ENCODE assay signal across 20 cellular contexts in genomic region chr4:55318135-55318534, GRCh38. TPM values are rescaled to one million over a fixed set of nuclear protein-coding genes. Genes with fewer than 3 reads are reported as not detected.
DNase-seq lines count a peak whose midpoint lies in the region; FAIRE-seq and TF ChIP-seq lines count a peak whose summit lies in the region.
"Had no signal": no experiment of that assay in that cellular context is flagged by ENCODE, and none has a peak within 500 bp of the region (broad histone marks: within the 10 kb centered on the region; RNA-seq: fewer than 3 reads in every experiment).

No MANE protein-coding gene starts in this region.

- no peak overlapping the region for H3K27ac Mint-ChIP-seq in glutamatergic neuron (ENCODE audit: unreplicated experiment)

- H3K27me3 Mint-ChIP-seq in glutamatergic neuron (ENCODE audit: unreplicated experiment): peaks cover 1% of the 10 kb centered on the region

- no peaks in the 10 kb centered on the region for H3K9me3 Mint-ChIP-seq in glutamatergic neuron (ENCODE audit: unreplicated experiment)

- TF ChIP-seq CTCF in glutamatergic neuron (IDR thresholded peaks at IDR 0.05; ENCODE audit: partially characterized antibody, unreplicated experiment): no peak

- no peaks in the 10 kb centered on the region for H3K36me3 Mint-ChIP-seq in glutamatergic neuron (ENCODE audit: unreplicated experiment)

- peak; percentile 5 for DNase-seq in activated CD4-positive, alpha-beta T cell treated with anti-CD3 and anti-CD28 coated beads for 48 hours
- no peak for DNase-seq in activated CD4-positive, alpha-beta T cell treated with anti-CD3 and anti-CD28 coated beads for 1 hour
- peak; percentile 23 for DNase-seq in GM03348 (ENCODE audit: low spot score)
- peak; percentile 42 for DNase-seq in astrocyte of the hippocampus (ENCODE audit: low read depth, low spot score)
- peak; percentile 25 for DNase-seq in iris pigment epithelial cell (ENCODE audit: low read depth)
- DNase-seq in AML-193 (lab: John Stamatoyannopoulos, UW): no peak
- DNase-seq in GM19239 (ENCODE audit: insufficient read length, low spot score): no peak
- DNase-seq in glutamatergic neuron: no peak
- DNase-seq: activated gamma-delta T cell treated with Interleukin-2 at 50 U/mL for 16 hours, GF-D8, hypothalamus, kidney, mesenchymal stem cell, NCI-H1417 treated with DMSO at 0.1 percent for 48 hours, NCI-H2171 treated with DMSO at 0.1 percent for 48 hours, NCI-H69, SIG-M5, small intestine, T-helper 1 cell had no signal

- peaks cover 4% of the 10 kb centered on the region for H3K4me1 Mint-ChIP-seq in glutamatergic neuron (ENCODE audit: low read depth, unreplicated experiment)
- H3K4me1 Mint-ChIP-seq: neural crest cell had no signal

- no peak for FAIRE-seq in GM19239 (lab: Jason Lieb, UNC)
- FAIRE-seq: kidney, small intestine had no signal

- no peak overlapping the region for H3K4me3 Mint-ChIP-seq in glutamatergic neuron (ENCODE audit: unreplicated experiment)
- H3K4me3 Mint-ChIP-seq: neural crest cell had no signal

RNA-seq across cellular contexts. Expression of gene SRD5A3, which starts 27.9 kb away (rescaled TPM):
- 12.7 TPM for total RNA-seq in glutamatergic neuron (ENCODE audit: unreplicated experiment)

Comparison
In these comparisons a context has a peak if more than half of its experiments do, and no peak if none do; other contexts are left out.
1. DNase-seq: peak in activated CD4-positive, alpha-beta T cell treated with anti-CD3 and anti-CD28 coated beads for 48 hours (single experiment), GM03348 (single experiment), astrocyte of the hippocampus (single experiment) and iris pigment epithelial cell (single experiment); none in activated CD4-positive, alpha-beta T cell treated with anti-CD3 and anti-CD28 coated beads for 1 hour (single experiment), AML-193 (0 of 2), GM19239 (single experiment) and glutamatergic neuron (single experiment).